In the genomic region with DNA sequence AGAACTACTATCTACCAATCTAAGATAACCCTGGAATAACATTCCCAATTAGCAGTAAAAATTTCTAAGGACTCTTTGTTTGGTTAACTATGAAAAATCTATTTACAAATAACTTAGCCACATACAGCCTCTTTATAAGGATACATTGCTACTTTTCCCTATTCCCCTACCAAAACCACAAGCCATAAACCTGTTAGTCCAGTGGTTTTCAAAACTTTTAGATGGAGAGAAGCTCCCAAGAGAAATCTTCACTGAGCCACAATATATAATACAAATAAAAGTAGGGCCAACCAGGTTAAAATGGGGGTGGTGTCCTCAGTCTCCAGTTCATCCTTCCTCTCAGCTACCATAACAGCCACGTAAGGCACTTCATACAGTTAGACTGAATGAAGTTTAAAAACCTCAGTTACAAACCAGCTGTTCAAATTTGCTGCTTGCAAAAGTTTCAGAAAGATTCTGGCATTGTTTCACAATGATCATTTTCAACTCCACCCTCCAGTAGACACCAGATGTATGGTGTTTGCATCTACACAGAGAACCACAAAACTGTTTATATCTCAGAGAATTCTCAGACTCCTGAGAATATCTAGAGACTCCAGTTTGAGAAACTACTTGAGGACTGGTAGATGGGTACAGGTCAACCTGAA, we compare ENCODE assay signal across 8 cellular contexts. TPM values are rescaled to one million over a fixed set of nuclear protein-coding genes. Genes with fewer than 3 reads are reported as not detected.
DNase-seq lines count a peak whose midpoint lies in the region; ATAC-seq lines count a peak whose summit lies in the region.

No MANE protein-coding gene starts in this region.

- DNase-seq in EH (ENCODE audit: low read depth) (peak; percentile 20), dedifferentiated amniotic fluid mesenchymal stem cell (ENCODE audit: extremely low spot score) (peak; percentile 72), NCI-H524 treated with DMSO at 0.1 percent for 48 hours (lab: John Stamatoyannopoulos, UW) (no peak), NCI-H1694 (lab: John Stamatoyannopoulos, UW) (no peak)
- no peak for DNase-seq in stimulated activated CD4-positive, alpha-beta T cell treated with anti-CD3 and anti-CD28 coated beads, Interleukin-4, amount 100 ng/mL, for 1 hour

- ATAC-seq in GM21381 (IDR thresholded peaks at IDR 0.05; ENCODE audit: unreplicated experiment) (peak; percentile 90), HG03457 (IDR thresholded peaks at IDR 0.05; ENCODE audit: unreplicated experiment) (peak; percentile 73), esophagus mucosa (no peak)

RNA-seq across cellular contexts. Expression of a gene that starts 26.0 kb away (rescaled TPM):
- 19.6 TPM for total RNA-seq in esophagus mucosa

Comparison
In these comparisons a context has a peak if more than half of its experiments do, and no peak if none do; other contexts are left out.
1. DNase-seq: peak in EH (single experiment) and dedifferentiated amniotic fluid mesenchymal stem cell (single experiment); none in NCI-H524 treated with DMSO at 0.1 percent for 48 hours (single experiment), stimulated activated CD4-positive, alpha-beta T cell treated with anti-CD3 and anti-CD28 coated beads, Interleukin-4, amount 100 ng/mL, for 1 hour (single experiment) and NCI-H1694 (single experiment).